In the genomic region with DNA sequence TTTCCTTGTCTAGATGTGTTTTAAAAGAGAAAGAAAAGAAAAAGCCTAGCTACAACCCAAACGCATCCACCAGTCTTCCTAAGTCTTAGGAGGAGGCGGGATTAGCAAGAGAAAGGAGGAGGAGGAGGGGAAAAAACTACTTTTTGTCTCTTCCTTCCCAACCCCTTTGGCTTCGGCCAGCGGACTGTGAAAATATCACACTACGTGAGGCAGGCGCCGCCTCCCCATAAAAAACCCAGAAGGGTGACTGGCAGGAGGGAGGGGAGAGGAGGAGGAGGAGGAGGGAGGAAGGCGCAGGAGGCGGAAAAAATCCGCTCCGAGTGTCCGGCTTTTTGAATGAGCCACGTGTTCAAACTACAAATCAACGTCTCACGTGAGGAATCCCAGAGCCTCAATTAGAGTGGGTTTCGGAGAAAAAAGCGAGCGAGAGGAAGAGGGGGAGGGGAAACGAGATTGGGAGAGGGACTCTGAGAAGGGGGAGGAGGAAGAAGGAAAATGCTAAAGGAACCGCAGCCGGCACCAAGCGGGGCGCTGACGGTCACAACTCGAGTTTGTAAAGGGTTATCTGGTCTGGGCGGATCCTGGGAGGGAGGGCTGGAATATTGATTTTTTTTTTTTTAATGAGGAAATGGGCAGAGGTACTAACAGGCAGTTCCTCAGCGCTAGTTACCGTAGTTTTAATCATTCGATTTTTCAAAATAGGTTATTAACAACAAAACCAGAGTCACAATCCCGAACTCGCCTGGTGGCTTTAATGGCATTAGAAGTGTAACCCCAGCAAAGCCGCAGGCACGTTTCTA, we compare ENCODE assay signal across 1 cellular context.
A peak's percentile ranks its signal among the peaks of the same experiment; 100 is the strongest.
TF ChIP-seq lines count a peak whose summit lies in the region.

A gene (minus strand): TSS at position 202 of the 800 bp plus-strand sequence. CDS start 381 bp downstream, outside the sequence.

TF ChIP-seq in HepG2, 621 proteins besides CTCF, POLR2A, EP300 and RAD21 (continued from another document and continues in another):
- TF ChIP-seq NONO (IDR thresholded peaks at IDR 0.05): no peak
- TF ChIP-seq NONO (CRISPR knock-in tag; conservative IDR thresholded peaks at IDR 0.05): no peak
- no peak for TF ChIP-seq ATF7-NPFF (CRISPR knock-in tag; IDR thresholded peaks at IDR 0.05; ENCODE audit: low read depth)
- no peak for TF ChIP-seq SRSF9 (IDR thresholded peaks at IDR 0.05; ENCODE audit: borderline replicate concordance, insufficient read depth, low read depth, low read length, poor library complexity, severe bottlenecking)
- no peak for TF ChIP-seq ZNF773 (CRISPR knock-in tag; IDR thresholded peaks at IDR 0.05; ENCODE audit: borderline replicate concordance)
- no peak for TF ChIP-seq KDM5A (IDR thresholded peaks at IDR 0.05; ENCODE audit: borderline replicate concordance, low read length)
- TF ChIP-seq, protein P1, sequence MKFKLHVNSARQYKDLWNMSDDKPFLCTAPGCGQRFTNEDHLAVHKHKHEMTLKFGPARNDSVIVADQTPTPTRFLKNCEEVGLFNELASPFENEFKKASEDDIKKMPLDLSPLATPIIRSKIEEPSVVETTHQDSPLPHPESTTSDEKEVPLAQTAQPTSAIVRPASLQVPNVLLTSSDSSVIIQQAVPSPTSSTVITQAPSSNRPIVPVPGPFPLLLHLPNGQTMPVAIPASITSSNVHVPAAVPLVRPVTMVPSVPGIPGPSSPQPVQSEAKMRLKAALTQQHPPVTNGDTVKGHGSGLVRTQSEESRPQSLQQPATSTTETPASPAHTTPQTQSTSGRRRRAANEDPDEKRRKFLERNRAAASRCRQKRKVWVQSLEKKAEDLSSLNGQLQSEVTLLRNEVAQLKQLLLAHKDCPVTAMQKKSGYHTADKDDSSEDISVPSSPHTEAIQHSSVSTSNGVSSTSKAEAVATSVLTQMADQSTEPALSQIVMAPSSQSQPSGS (CRISPR knock-in tag; IDR thresholded peaks at IDR 0.05): no peak
- TF ChIP-seq NFATC3 (CRISPR knock-in tag; IDR thresholded peaks at IDR 0.05): no peak
- TF ChIP-seq TOPORS (CRISPR knock-in tag; IDR thresholded peaks at IDR 0.05): no peak
- TF ChIP-seq TAF15 (IDR thresholded peaks at IDR 0.05; ENCODE audit: low read depth, low read length, poor library complexity, severe bottlenecking): no peak
- TF ChIP-seq, protein P2, sequence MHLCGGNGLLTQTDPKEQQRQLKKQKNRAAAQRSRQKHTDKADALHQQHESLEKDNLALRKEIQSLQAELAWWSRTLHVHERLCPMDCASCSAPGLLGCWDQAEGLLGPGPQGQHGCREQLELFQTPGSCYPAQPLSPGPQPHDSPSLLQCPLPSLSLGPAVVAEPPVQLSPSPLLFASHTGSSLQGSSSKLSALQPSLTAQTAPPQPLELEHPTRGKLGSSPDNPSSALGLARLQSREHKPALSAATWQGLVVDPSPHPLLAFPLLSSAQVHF (CRISPR knock-in tag; IDR thresholded peaks at IDR 0.05): no peak
- TF ChIP-seq SATB2 (CRISPR knock-in tag; IDR thresholded peaks at IDR 0.05): no peak
- TF ChIP-seq, protein P3, sequence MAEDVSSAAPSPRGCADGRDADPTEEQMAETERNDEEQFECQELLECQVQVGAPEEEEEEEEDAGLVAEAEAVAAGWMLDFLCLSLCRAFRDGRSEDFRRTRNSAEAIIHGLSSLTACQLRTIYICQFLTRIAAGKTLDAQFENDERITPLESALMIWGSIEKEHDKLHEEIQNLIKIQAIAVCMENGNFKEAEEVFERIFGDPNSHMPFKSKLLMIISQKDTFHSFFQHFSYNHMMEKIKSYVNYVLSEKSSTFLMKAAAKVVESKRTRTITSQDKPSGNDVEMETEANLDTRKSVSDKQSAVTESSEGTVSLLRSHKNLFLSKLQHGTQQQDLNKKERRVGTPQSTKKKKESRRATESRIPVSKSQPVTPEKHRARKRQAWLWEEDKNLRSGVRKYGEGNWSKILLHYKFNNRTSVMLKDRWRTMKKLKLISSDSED (CRISPR knock-in tag; IDR thresholded peaks at IDR 0.05): no peak
- TF ChIP-seq SRSF1 (optimal IDR thresholded peaks at IDR 0.05; ENCODE audit: low read depth, low read length): no peak
- TF ChIP-seq SMYD3 (CRISPR knock-in tag; IDR thresholded peaks at IDR 0.05): no peak
- TF ChIP-seq EZH2 (conservative IDR thresholded peaks at IDR 0.05; ENCODE audit: low read depth, low read length): no peak
- no peak for TF ChIP-seq NFE2 (CRISPR knock-in tag; IDR thresholded peaks at IDR 0.05)
- peak; percentile 68 for TF ChIP-seq XRCC5 (optimal IDR thresholded peaks at IDR 0.05; ENCODE audit: low read length)
- TF ChIP-seq NFE2L1 (CRISPR knock-in tag; IDR thresholded peaks at IDR 0.05; ENCODE audit: borderline replicate concordance): no peak
- TF ChIP-seq ZFX (CRISPR knock-in tag; IDR thresholded peaks at IDR 0.05; ENCODE audit: low read depth): no peak; the same call in 1 of the 2 replicates
- no peak for TF ChIP-seq SRF (IDR thresholded peaks at IDR 0.05; ENCODE audit: low read depth, low read length)
- no peak for TF ChIP-seq MLLT10 (CRISPR knock-in tag; IDR thresholded peaks at IDR 0.05)
- TF ChIP-seq PHF20 (CRISPR knock-in tag; IDR thresholded peaks at IDR 0.05): no peak
- peak; percentile 22; the same call in 1 of the 2 replicates for TF ChIP-seq RAD51 (IDR thresholded peaks at IDR 0.05; ENCODE audit: borderline replicate concordance)
- TF ChIP-seq ZNF501 (CRISPR knock-in tag; IDR thresholded peaks at IDR 0.05): no peak
- TF ChIP-seq, protein P4, sequence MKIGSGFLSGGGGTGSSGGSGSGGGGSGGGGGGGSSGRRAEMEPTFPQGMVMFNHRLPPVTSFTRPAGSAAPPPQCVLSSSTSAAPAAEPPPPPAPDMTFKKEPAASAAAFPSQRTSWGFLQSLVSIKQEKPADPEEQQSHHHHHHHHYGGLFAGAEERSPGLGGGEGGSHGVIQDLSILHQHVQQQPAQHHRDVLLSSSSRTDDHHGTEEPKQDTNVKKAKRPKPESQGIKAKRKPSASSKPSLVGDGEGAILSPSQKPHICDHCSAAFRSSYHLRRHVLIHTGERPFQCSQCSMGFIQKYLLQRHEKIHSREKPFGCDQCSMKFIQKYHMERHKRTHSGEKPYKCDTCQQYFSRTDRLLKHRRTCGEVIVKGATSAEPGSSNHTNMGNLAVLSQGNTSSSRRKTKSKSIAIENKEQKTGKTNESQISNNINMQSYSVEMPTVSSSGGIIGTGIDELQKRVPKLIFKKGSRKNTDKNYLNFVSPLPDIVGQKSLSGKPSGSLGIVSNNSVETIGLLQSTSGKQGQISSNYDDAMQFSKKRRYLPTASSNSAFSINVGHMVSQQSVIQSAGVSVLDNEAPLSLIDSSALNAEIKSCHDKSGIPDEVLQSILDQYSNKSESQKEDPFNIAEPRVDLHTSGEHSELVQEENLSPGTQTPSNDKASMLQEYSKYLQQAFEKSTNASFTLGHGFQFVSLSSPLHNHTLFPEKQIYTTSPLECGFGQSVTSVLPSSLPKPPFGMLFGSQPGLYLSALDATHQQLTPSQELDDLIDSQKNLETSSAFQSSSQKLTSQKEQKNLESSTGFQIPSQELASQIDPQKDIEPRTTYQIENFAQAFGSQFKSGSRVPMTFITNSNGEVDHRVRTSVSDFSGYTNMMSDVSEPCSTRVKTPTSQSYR (CRISPR knock-in tag; IDR thresholded peaks at IDR 0.05; ENCODE audit: borderline replicate concordance): peak; percentile 91
- TF ChIP-seq, protein P5, sequence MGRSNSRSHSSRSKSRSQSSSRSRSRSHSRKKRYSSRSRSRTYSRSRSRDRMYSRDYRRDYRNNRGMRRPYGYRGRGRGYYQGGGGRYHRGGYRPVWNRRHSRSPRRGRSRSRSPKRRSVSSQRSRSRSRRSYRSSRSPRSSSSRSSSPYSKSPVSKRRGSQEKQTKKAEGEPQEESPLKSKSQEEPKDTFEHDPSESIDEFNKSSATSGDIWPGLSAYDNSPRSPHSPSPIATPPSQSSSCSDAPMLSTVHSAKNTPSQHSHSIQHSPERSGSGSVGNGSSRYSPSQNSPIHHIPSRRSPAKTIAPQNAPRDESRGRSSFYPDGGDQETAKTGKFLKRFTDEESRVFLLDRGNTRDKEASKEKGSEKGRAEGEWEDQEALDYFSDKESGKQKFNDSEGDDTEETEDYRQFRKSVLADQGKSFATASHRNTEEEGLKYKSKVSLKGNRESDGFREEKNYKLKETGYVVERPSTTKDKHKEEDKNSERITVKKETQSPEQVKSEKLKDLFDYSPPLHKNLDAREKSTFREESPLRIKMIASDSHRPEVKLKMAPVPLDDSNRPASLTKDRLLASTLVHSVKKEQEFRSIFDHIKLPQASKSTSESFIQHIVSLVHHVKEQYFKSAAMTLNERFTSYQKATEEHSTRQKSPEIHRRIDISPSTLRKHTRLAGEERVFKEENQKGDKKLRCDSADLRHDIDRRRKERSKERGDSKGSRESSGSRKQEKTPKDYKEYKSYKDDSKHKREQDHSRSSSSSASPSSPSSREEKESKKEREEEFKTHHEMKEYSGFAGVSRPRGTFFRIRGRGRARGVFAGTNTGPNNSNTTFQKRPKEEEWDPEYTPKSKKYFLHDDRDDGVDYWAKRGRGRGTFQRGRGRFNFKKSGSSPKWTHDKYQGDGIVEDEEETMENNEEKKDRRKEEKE (IDR thresholded peaks at IDR 0.05): no peak
- TF ChIP-seq NFYC (CRISPR knock-in tag; IDR thresholded peaks at IDR 0.05): no peak
- TF ChIP-seq, protein P6, sequence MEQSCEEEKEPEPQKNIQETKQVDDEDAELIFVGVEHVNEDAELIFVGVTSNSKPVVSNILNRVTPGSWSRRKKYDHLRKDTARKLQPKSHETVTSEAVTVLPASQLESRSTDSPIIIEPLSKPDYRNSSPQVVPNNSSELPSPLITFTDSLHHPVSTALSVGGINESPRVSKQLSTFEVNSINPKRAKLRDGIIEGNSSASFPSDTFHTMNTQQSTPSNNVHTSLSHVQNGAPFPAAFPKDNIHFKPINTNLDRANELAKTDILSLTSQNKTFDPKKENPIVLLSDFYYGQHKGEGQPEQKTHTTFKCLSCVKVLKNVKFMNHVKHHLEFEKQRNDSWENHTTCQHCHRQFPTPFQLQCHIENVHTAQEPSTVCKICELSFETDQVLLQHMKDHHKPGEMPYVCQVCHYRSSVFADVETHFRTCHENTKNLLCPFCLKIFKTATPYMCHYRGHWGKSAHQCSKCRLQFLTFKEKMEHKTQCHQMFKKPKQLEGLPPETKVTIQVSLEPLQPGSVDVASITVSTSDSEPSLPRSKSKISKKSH (CRISPR knock-in tag; IDR thresholded peaks at IDR 0.05; ENCODE audit: borderline replicate concordance): no peak
- TF ChIP-seq MIER3 (CRISPR knock-in tag; IDR thresholded peaks at IDR 0.05; ENCODE audit: borderline replicate concordance): no peak
- no peak for TF ChIP-seq PTBP1 (IDR thresholded peaks at IDR 0.05; ENCODE audit: low read depth, low read length, poor library complexity, severe bottlenecking)
- TF ChIP-seq KLF9 (CRISPR knock-in tag; IDR thresholded peaks at IDR 0.05; ENCODE audit: low read depth): no peak
- TF ChIP-seq HMG20B (CRISPR knock-in tag; conservative IDR thresholded peaks at IDR 0.05): no peak
- no peak for TF ChIP-seq ZNF333 (CRISPR knock-in tag; IDR thresholded peaks at IDR 0.05; ENCODE audit: borderline replicate concordance)
- TF ChIP-seq, protein P7, sequence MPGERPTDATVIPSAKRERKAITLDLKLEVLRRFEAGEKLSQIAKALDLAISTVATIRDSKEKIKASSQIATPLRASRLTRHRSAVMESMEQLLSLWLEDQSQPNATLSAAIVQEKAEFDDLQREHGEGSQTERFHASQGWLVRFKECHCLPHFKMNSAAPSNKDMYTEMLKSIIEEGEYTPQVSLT (CRISPR knock-in tag; IDR thresholded peaks at IDR 0.05; ENCODE audit: borderline replicate concordance, low read depth): no peak
- TF ChIP-seq BORCS8-MEF2B (CRISPR knock-in tag; IDR thresholded peaks at IDR 0.05): no peak
- TF ChIP-seq ZNF598 (CRISPR knock-in tag; IDR thresholded peaks at IDR 0.05; ENCODE audit: borderline replicate concordance): no peak
- TF ChIP-seq ZNF672 (CRISPR knock-in tag; IDR thresholded peaks at IDR 0.05): no peak
- TF ChIP-seq, protein P8, sequence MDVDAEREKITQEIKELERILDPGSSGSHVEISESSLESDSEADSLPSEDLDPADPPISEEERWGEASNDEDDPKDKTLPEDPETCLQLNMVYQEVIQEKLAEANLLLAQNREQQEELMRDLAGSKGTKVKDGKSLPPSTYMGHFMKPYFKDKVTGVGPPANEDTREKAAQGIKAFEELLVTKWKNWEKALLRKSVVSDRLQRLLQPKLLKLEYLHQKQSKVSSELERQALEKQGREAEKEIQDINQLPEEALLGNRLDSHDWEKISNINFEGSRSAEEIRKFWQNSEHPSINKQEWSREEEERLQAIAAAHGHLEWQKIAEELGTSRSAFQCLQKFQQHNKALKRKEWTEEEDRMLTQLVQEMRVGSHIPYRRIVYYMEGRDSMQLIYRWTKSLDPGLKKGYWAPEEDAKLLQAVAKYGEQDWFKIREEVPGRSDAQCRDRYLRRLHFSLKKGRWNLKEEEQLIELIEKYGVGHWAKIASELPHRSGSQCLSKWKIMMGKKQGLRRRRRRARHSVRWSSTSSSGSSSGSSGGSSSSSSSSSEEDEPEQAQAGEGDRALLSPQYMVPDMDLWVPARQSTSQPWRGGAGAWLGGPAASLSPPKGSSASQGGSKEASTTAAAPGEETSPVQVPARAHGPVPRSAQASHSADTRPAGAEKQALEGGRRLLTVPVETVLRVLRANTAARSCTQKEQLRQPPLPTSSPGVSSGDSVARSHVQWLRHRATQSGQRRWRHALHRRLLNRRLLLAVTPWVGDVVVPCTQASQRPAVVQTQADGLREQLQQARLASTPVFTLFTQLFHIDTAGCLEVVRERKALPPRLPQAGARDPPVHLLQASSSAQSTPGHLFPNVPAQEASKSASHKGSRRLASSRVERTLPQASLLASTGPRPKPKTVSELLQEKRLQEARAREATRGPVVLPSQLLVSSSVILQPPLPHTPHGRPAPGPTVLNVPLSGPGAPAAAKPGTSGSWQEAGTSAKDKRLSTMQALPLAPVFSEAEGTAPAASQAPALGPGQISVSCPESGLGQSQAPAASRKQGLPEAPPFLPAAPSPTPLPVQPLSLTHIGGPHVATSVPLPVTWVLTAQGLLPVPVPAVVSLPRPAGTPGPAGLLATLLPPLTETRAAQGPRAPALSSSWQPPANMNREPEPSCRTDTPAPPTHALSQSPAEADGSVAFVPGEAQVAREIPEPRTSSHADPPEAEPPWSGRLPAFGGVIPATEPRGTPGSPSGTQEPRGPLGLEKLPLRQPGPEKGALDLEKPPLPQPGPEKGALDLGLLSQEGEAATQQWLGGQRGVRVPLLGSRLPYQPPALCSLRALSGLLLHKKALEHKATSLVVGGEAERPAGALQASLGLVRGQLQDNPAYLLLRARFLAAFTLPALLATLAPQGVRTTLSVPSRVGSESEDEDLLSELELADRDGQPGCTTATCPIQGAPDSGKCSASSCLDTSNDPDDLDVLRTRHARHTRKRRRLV (CRISPR knock-in tag; IDR thresholded peaks at IDR 0.05): no peak
- no peak for TF ChIP-seq ZNF230 (CRISPR knock-in tag; IDR thresholded peaks at IDR 0.05)
- TF ChIP-seq, protein P9, sequence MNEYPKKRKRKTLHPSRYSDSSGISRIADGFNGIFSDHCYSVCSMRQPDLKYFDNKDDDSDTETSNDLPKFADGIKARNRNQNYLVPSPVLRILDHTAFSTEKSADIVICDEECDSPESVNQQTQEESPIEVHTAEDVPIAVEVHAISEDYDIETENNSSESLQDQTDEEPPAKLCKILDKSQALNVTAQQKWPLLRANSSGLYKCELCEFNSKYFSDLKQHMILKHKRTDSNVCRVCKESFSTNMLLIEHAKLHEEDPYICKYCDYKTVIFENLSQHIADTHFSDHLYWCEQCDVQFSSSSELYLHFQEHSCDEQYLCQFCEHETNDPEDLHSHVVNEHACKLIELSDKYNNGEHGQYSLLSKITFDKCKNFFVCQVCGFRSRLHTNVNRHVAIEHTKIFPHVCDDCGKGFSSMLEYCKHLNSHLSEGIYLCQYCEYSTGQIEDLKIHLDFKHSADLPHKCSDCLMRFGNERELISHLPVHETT (CRISPR knock-in tag; conservative IDR thresholded peaks at IDR 0.05): no peak
- no peak for TF ChIP-seq ZNF224 (CRISPR knock-in tag; IDR thresholded peaks at IDR 0.05)
- TF ChIP-seq MXD4 (CRISPR knock-in tag; IDR thresholded peaks at IDR 0.05): no peak
- TF ChIP-seq MATR3 (CRISPR knock-in tag; IDR thresholded peaks at IDR 0.05): no peak
